Comparison of ENCODE assay signal across 8 cellular contexts in the genomic region with DNA sequence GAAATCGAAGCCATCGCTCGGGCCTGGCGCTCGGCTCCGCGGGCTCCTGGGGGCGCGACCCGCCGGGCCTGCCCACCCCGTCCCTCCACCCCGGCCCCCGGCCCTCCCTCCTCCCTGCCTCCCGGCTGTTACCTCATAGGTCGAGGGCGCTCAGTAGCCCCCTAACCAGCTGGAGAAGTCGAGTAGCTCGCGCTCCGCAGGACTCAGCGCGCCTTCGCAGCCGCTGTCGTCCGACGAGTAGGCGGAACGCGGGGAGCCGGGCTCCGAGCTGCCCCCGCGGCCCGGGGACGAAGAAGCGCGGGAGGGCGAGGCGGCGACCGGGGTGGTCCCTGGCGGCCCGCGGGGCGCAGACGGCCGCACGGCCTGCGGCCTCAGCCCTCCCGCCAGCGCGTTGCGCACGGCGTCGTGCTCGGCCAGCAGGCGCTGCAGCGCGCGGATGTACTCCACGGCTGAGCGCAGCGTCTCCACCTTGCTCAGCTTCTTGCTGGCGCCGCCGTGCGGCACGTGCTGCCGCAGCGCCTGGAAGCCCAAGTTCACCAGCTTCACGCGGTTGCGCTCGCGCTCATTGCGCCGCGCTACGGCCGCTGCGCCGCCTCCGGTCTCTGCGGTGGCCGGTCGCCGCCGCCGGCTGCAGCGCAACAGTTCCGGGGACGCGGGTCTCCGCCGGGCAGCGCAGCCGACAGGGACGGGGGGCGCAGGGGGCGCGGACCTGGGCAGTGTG. TPM values are rescaled to one million over a fixed set of nuclear protein-coding genes. Genes with fewer than 3 reads are reported as not detected.
DNase-seq lines count a peak whose midpoint lies in the region; ATAC-seq and TF ChIP-seq lines count a peak whose summit lies in the region.

No MANE protein-coding gene starts in this region.

- peak in 3 of 4 donors; percentile 53 to 72 (median 60) for ATAC-seq in heart left ventricle

- no peaks in the 10 kb centered on the region for H3K36me3 Mint-ChIP-seq in Calu3 (ENCODE audit: insufficient read depth, unreplicated experiment)
- H3K36me3 Mint-ChIP-seq in activated naive CD4-positive, alpha-beta T cell treated with anti-CD3 and anti-CD28 coated beads, Interleukin-2, amount 50 U/mL, for 24 hours = no peaks in the 10 kb centered on the region
- no peaks in the 10 kb centered on the region for H3K36me3 Mint-ChIP-seq in progenitor cell of endocrine pancreas (ENCODE audit: insufficient read depth)

- no TSS peak for BruUV-seq in Calu3 (replicated peaks; lab: Mats Ljungman, UMichigan)

- intact Hi-C loops in Calu3 (cut with micrococcal nuclease; ENCODE audit: unreplicated experiment) = no loop called here
- intact Hi-C loops in heart left ventricle (cut with DNase I) = no loop called here

- no peaks in the 10 kb centered on the region for H3K9me3 ChIP-seq in heart left ventricle

- no peak for DNase-seq in Calu3
- peak; percentile 79 to 86 for DNase-seq in NCI-H1930 (lab: John Stamatoyannopoulos, UW)
- peak in 4 of 5 donors; percentile 48 to 83 (median 58) for DNase-seq in heart left ventricle
- DNase-seq in progenitor cell of endocrine pancreas (ENCODE audit: low spot score, unreplicated experiment) = peak; percentile 44
- no peak for DNase-seq in SIG-M5 treated with dmso at 0.1 percent for 504 hours (lab: John Stamatoyannopoulos, UW; ENCODE audit: unreplicated experiment)
- DNase-seq in superior temporal gyrus (ENCODE audit: extremely low spot score) = no peak
- no peak for DNase-seq in effector CD4-positive, alpha-beta T cell

- no peak for TF ChIP-seq CTCF in Calu3 (IDR thresholded peaks at IDR 0.05; ENCODE audit: unreplicated experiment)
- TF ChIP-seq CTCF in heart left ventricle (IDR thresholded peaks at IDR 0.05) = peak in 3 of 12 donors; percentile 8 to 35 (median 16)
- TF ChIP-seq CTCF in progenitor cell of endocrine pancreas (IDR thresholded peaks at IDR 0.05; ENCODE audit: unreplicated experiment) = peak; percentile 53

- peaks cover 0 to 49% (median 12%) of the 10 kb centered on the region in 12 donors for H3K4me1 ChIP-seq in heart left ventricle

- H3K4me1 Mint-ChIP-seq in Calu3 (ENCODE audit: low read depth, unreplicated experiment) (no peaks in the 10 kb centered on the region), progenitor cell of endocrine pancreas (ENCODE audit: low read depth) (peaks cover 5% of the 10 kb centered on the region)
- peaks cover 22% of the 10 kb centered on the region for H3K4me1 Mint-ChIP-seq in activated naive CD4-positive, alpha-beta T cell treated with anti-CD3 and anti-CD28 coated beads, Interleukin-2, amount 50 U/mL, for 24 hours

- H3K9me3 Mint-ChIP-seq in Calu3 (ENCODE audit: low read depth, unreplicated experiment) = no peaks in the 10 kb centered on the region
- no peaks in the 10 kb centered on the region for H3K9me3 Mint-ChIP-seq in activated naive CD4-positive, alpha-beta T cell treated with anti-CD3 and anti-CD28 coated beads, Interleukin-2, amount 50 U/mL, for 24 hours
- no peaks in the 10 kb centered on the region for H3K9me3 Mint-ChIP-seq in progenitor cell of endocrine pancreas (ENCODE audit: low read depth)

- no peak for TF ChIP-seq POLR2A in heart left ventricle (IDR thresholded peaks at IDR 0.05)

- H3K27ac ChIP-seq in heart left ventricle = peak overlapping the region in 2 of 12 donors; percentile 17 to 89

- WGBS in heart left ventricle, 4 donors = 1 to 3% (median 1%) methylated on average over 31 to 104 of the region's 104 CpGs

- H3K36me3 ChIP-seq in heart left ventricle = no peaks in the 10 kb centered on the region

- peaks cover 78% of the 10 kb centered on the region for H3K27me3 Mint-ChIP-seq in Calu3 (ENCODE audit: unreplicated experiment)
- H3K27me3 Mint-ChIP-seq in activated naive CD4-positive, alpha-beta T cell treated with anti-CD3 and anti-CD28 coated beads, Interleukin-2, amount 50 U/mL, for 24 hours = peaks cover 8% of the 10 kb centered on the region
- H3K27me3 Mint-ChIP-seq in progenitor cell of endocrine pancreas = peaks cover 67% of the 10 kb centered on the region

- H3K4me3 Mint-ChIP-seq in Calu3 (ENCODE audit: low read depth, unreplicated experiment) (peak overlapping the region; percentile 71), progenitor cell of endocrine pancreas (ENCODE audit: low read depth) (no peak overlapping the region)
- peak overlapping the region; percentile 71 for H3K4me3 Mint-ChIP-seq in activated naive CD4-positive, alpha-beta T cell treated with anti-CD3 and anti-CD28 coated beads, Interleukin-2, amount 50 U/mL, for 24 hours

- H3K27ac Mint-ChIP-seq in Calu3 (ENCODE audit: unreplicated experiment) (no peak overlapping the region), progenitor cell of endocrine pancreas (no peak overlapping the region)
- no peak overlapping the region for H3K27ac Mint-ChIP-seq in activated naive CD4-positive, alpha-beta T cell treated with anti-CD3 and anti-CD28 coated beads, Interleukin-2, amount 50 U/mL, for 24 hours

- H3K27me3 ChIP-seq in heart left ventricle = peaks cover 34 to 58% (median 44%) of the 10 kb centered on the region in 9 donors

- H3K4me3 ChIP-seq in heart left ventricle = peak overlapping the region; percentile 16 to 59 (median 43)

- CTCF ChIA-PET in Calu3 (lab: Charles Lee) = interaction anchor here (0.6 kb wide), 1 partner anchor 19 kb away, joined by 3 read pairs; no protein-coding TSS in a partner anchor

RNA-seq across cellular contexts. Expression of a gene that starts 0.6 kb away (rescaled TPM):
- total RNA-seq in Calu3 (2022) (not detected in 2 replicates), heart left ventricle (1 to 10 TPM in 1 of 9 donors, under 1 TPM in 2, not detected in 6; 0.33 to 2.3 (median 0.54) TPM), progenitor cell of endocrine pancreas (1.6 and 2.4 TPM in 2 replicates)
- under 1 TPM in 1 of 2 donors, not detected in 1; 0.07 TPM for polyA plus RNA-seq in heart left ventricle

RNA-seq across cellular contexts. Expression of a gene that starts 32.0 kb away (rescaled TPM):
- total RNA-seq in Calu3 (2022) = not detected in 2 replicates
- total RNA-seq in heart left ventricle = 10 to 100 TPM in 8 of 9 donors, 1 to 10 TPM in 1; 4.8 to 41.2 (median 29.9) TPM
- 10 to 100 TPM in 1 of 2 donors, 1 to 10 TPM in 1; 5.1 to 34.6 TPM for polyA plus RNA-seq in heart left ventricle
- 0.69 and 0.87 TPM in 2 replicates for total RNA-seq in progenitor cell of endocrine pancreas

RNA-seq across cellular contexts. Expression of a gene that starts 32.1 kb away (rescaled TPM):
- total RNA-seq in Calu3 (2022) (not detected in 2 replicates), heart left ventricle (10 to 100 TPM in 7 of 9 donors, 1 to 10 TPM in 2; 9.5 to 29.5 (median 19.2) TPM), progenitor cell of endocrine pancreas (3.4 and 4.5 TPM in 2 replicates)
- 10 to 100 TPM in 1 of 2 donors, 1 to 10 TPM in 1; 3.5 to 15.5 TPM for polyA plus RNA-seq in heart left ventricle

Comparison
In these comparisons a context has a peak if more than half of its experiments do, and no peak if none do; other contexts are left out.
1. DNase-seq: peak in NCI-H1930 (2 of 2), heart left ventricle (4 of 5) and progenitor cell of endocrine pancreas (single experiment); none in Calu3 (single experiment), SIG-M5 treated with dmso at 0.1 percent for 504 hours (single experiment), superior temporal gyrus (single experiment) and effector CD4-positive, alpha-beta T cell (single experiment).